Comparison of ENCODE assay signal across 1 cellular context in the genomic region with DNA sequence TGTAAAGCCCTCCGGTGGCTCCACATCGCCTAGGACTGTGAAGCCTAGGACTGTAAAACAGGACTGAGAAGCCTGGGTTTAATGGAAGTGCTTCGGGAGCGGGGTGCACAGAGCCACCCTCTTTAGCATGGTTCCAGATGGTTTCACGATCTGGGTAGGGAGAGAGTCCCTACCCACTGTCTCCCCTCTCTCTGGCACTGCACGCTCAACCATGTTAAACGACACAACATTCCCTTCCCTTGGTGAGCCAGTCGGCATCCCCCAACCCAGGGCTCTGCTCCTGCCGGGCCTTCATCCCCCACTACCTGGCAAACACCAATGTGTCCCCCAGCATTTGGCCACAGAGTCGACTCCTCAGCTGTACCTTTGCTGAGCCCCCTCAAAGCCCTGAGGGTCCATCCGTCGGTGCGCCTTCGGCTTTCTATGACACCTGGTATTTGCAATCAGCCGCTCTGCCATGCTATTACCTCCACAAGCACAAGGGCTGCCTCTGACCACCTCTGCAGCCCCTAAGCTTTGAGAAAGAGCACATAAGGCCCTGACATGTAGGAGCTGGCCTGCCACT.
TF ChIP-seq lines count a peak whose summit lies in the region.

No MANE protein-coding gene starts in this region.

TF ChIP-seq in H1, 55 proteins besides CTCF, POLR2A, EP300 and RAD21:
- TF ChIP-seq SRF (IDR thresholded peaks at IDR 0.05; ENCODE audit: low read depth, low read length) (no peak), ASH2L (IDR thresholded peaks at IDR 0.05; ENCODE audit: low read length) (no peak), TAF7 (optimal IDR thresholded peaks at IDR 0.05; ENCODE audit: borderline replicate concordance, low read depth, low read length) (no peak), KDM5A (IDR thresholded peaks at IDR 0.05; ENCODE audit: low read length) (no peak), ZNF274 (IDR thresholded peaks at IDR 0.05; ENCODE audit: borderline replicate concordance, extremely low read depth, low read length) (no peak), SP2 (IDR thresholded peaks at IDR 0.05; ENCODE audit: low read length) (no peak), BRCA1 (IDR thresholded peaks at IDR 0.05; ENCODE audit: low read depth, low read length) (no peak), SIX5 (IDR thresholded peaks at IDR 0.05; ENCODE audit: low read depth, low read length) (no peak), BCL11A (IDR thresholded peaks at IDR 0.05; ENCODE audit: low read depth in 2 of 2, low read length in 2 of 2) (no peak), FOSL1 (IDR thresholded peaks at IDR 0.05; ENCODE audit: insufficient read depth, low read depth, low read length) (no peak), NRF1 (IDR thresholded peaks at IDR 0.05; ENCODE audit: low read depth, low read length) (no peak), TAF1 (IDR thresholded peaks at IDR 0.05; ENCODE audit: low read depth, low read length) (no peak), HDAC6 (IDR thresholded peaks at IDR 0.05; ENCODE audit: low read depth, low read length) (no peak), RNF2 (IDR thresholded peaks at IDR 0.05; ENCODE audit: borderline replicate concordance, low read depth, low read length, missing control alignments, poor library complexity, severe bottlenecking) (no peak), EZH2 (IDR thresholded peaks at IDR 0.05; ENCODE audit: low read depth, low read length, severe bottlenecking) (no peak), JUN (IDR thresholded peaks at IDR 0.05; ENCODE audit: low read depth, low read length) (no peak), PHF8 (conservative IDR thresholded peaks at IDR 0.05; ENCODE audit: low read depth, low read length) (no peak)
- TF ChIP-seq, protein P1, sequence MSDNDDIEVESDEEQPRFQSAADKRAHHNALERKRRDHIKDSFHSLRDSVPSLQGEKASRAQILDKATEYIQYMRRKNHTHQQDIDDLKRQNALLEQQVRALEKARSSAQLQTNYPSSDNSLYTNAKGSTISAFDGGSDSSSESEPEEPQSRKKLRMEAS (IDR thresholded peaks at IDR 0.05): no peak
- TF ChIP-seq, protein P2, sequence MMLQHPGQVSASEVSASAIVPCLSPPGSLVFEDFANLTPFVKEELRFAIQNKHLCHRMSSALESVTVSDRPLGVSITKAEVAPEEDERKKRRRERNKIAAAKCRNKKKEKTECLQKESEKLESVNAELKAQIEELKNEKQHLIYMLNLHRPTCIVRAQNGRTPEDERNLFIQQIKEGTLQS (IDR thresholded peaks at IDR 0.05; ENCODE audit: insufficient read depth, low read depth, low read length): no peak
